In genomic region chr17:74190154-74190553, GRCh38 we compare ENCODE assay signal across 8 cellular contexts. TPM values are rescaled to one million over a fixed set of nuclear protein-coding genes. Genes with fewer than 3 reads are reported as not detected.
DNase-seq lines count a peak whose midpoint lies in the region; ATAC-seq and TF ChIP-seq lines count a peak whose summit lies in the region.

No MANE protein-coding gene starts in this region.

- intact Hi-C loops in Right ventricle myocardium inferior (cut with DNase I), result no loop called here
- intact Hi-C loops in cardiac septum (cut with DNase I), result no loop called here

- ATAC-seq in Right ventricle myocardium inferior (peak; percentile 52), HG02840 (IDR thresholded peaks at IDR 0.05; ENCODE audit: low FRiP score, unreplicated experiment) (no peak), GM19452 (IDR thresholded peaks at IDR 0.05; ENCODE audit: unreplicated experiment) (no peak)

- H3K4me2 ChIP-seq in hepatocyte, result no peak overlapping the region

- no peak overlapping the region for H2AFZ ChIP-seq in hepatocyte

- no peak for DNase-seq in Right ventricle myocardium inferior (ENCODE audit: missing footprints)
- DNase-seq in cardiac septum (ENCODE audit: low spot score), result no peak
- DNase-seq in M059J (ENCODE audit: low read depth), result peak; percentile 51
- peak; percentile 39 for DNase-seq in SKM-1 treated with dmso at 0.1 percent for 144 hours (lab: John Stamatoyannopoulos, UW; ENCODE audit: unreplicated experiment)
- peak; percentile 26 for DNase-seq in hepatocyte (ENCODE audit: low spot score)
- DNase-seq in activated CD8-positive, alpha-beta memory T cell treated with anti-CD3 and anti-CD28 coated beads, Interleukin-2, amount 50 U/mL, for 48 hours, result no peak

- no peak for TF ChIP-seq CTCF in hepatocyte (IDR thresholded peaks at IDR 0.05; ENCODE audit: poor library complexity)

- H3K27me3 ChIP-seq in hepatocyte, result no peaks in the 10 kb centered on the region

- H4K20me1 ChIP-seq in hepatocyte (ENCODE audit: insufficient read depth, poor library complexity, severe bottlenecking), result no peaks in the 10 kb centered on the region

- no peaks in the 10 kb centered on the region for H3K79me2 ChIP-seq in hepatocyte

- no peaks in the 10 kb centered on the region for H3K9me3 ChIP-seq in hepatocyte (ENCODE audit: low read depth)

- 48% methylated on average over 2 of the region's 2 CpGs for WGBS in hepatocyte (ENCODE audit: low lambda C conversion rate, missing lambda C conversion rate)

- peaks cover 8% of the 10 kb centered on the region for H3K4me1 ChIP-seq in hepatocyte (ENCODE audit: insufficient read depth)

- no peaks in the 10 kb centered on the region for H3K9me2 ChIP-seq in hepatocyte (replicated peaks; ENCODE audit: insufficient read depth)

- H3K27ac ChIP-seq in hepatocyte, result no peak overlapping the region

- no peak overlapping the region for H3K4me3 ChIP-seq in hepatocyte

- no peaks in the 10 kb centered on the region for H3K36me3 ChIP-seq in hepatocyte (replicated peaks; ENCODE audit: insufficient read depth, low read depth)

RNA-seq across cellular contexts. Expression of gene RPL38, which starts 13.3 kb away (rescaled TPM):
- total RNA-seq in Right ventricle myocardium inferior, result 747 TPM
- total RNA-seq in cardiac septum, result 575 TPM
- total RNA-seq in M059J (2014; rRNA removed; shearing (Covaris generic)), result 421 and 515 TPM in 2 replicates
- 264 and 276 TPM in 2 replicates for total RNA-seq in hepatocyte
- polyA plus RNA-seq in hepatocyte, result 758 and 761 TPM in 2 replicates

RNA-seq across cellular contexts. Expression of gene TTYH2, which starts 23.2 kb away (rescaled TPM):
- 39.2 TPM for total RNA-seq in Right ventricle myocardium inferior
- 17.9 TPM for total RNA-seq in cardiac septum
- 0.15 TPM in 2 replicates for total RNA-seq in M059J (2014; rRNA removed; shearing (Covaris generic))
- total RNA-seq in hepatocyte, result 7.1 and 7.4 TPM in 2 replicates
- polyA plus RNA-seq in hepatocyte, result 4.5 and 7.8 TPM in 2 replicates

Comparison
In these comparisons a context has a peak if more than half of its experiments do, and no peak if none do; other contexts are left out.
1. DNase-seq: peak in M059J (single experiment), SKM-1 treated with dmso at 0.1 percent for 144 hours (single experiment) and hepatocyte (single experiment); none in Right ventricle myocardium inferior (single experiment), cardiac septum (single experiment) and activated CD8-positive, alpha-beta memory T cell treated with anti-CD3 and anti-CD28 coated beads, Interleukin-2, amount 50 U/mL, for 48 hours (single experiment).